ENCODE assay signal across 8 cellular contexts in the genomic region with DNA sequence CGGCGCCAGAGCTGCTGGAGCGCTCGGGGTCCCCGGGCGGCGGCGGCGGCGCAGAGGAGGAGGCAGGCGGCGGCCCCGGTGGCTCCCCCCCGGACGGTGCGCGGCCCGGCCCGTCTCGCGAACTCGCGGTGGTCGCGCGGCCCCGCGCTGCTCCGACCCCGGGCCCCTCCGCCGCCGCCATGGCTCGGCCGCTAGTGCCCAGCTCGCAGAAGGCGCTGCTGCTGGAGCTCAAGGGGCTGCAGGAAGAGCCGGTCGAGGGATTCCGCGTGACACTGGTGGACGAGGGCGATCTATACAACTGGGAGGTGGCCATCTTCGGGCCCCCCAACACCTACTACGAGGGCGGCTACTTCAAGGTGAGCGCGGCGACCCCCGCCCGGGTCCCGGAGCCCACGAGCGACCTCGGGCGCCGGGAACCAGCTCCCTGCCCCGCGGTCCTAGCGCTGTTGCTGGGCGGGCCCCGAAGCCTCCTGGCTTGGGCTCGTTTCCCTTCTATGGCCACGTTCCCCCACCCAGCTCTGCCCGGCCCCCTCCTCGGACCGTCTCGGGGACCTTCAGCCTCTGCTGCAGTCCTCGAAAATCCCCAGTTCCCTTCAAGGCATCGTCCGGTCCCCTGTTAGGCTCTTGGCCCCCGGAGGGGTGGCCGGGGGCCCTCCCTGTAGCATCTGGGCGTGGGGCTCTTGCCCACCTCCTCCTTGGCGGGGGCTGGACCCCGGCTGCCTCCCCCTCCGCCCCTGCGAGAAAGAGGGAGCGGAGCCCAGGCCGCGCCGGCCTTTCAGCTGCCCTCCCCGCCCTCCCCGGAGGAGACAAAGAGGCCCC. TPM values are rescaled to one million over a fixed set of nuclear protein-coding genes. Genes with fewer than 3 reads are reported as not detected.
DNase-seq lines count a peak whose midpoint lies in the region; ATAC-seq and TF ChIP-seq lines count a peak whose summit lies in the region.

A gene with protein sequence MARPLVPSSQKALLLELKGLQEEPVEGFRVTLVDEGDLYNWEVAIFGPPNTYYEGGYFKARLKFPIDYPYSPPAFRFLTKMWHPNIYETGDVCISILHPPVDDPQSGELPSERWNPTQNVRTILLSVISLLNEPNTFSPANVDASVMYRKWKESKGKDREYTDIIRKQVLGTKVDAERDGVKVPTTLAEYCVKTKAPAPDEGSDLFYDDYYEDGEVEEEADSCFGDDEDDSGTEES (plus strand): TSS at position 8 of the 819 bp plus-strand sequence. CDS start 172 bp downstream, at position 180.

- no peaks in the 10 kb centered on the region for H3K36me3 Mint-ChIP-seq in activated T-helper 17 cell treated with anti-CD3 and anti-CD28 coated beads, Interleukin-2, amount 50 U/mL, for 72 hours (ENCODE audit: low read depth)

- H3K27ac ChIP-seq in AG04450 (ENCODE audit: low read depth, low read length) (peak within 1 kb of the TSS; percentile 70), heart right ventricle (peak within 1 kb of the TSS; percentile 95 to 100 (median 99))

- H3K27me3 ChIP-seq in AG04450 (ENCODE audit: control insufficient read depth, insufficient read depth, low read length): no peaks in the 10 kb centered on the region
- peaks cover 0 to 8% (median 0%) of the 10 kb centered on the region in 7 donors for H3K27me3 ChIP-seq in heart right ventricle

- intact Hi-C loops in heart right ventricle (cut with DNase I): loop anchor here in 4 of 10 donors (2.0 to 10.0 kb wide), 5 partner anchors 25 to 103 kb away; partner anchors contain the start of genes BSG (in 3 of the 4), POLRMT (in 2 of the 4), FGF22 (in 1 of the 4) and TPGS1 (in 1 of the 4)

- 0 to 1% methylated on average over 65 to 72 of the region's 84 CpGs for WGBS in heart right ventricle, 2 donors

- DNase-seq in AG04450 (ENCODE audit: low read depth, low spot score) (no peak), heart right ventricle (no peak), renal cortical epithelial cell (ENCODE audit: low read depth) (no peak), MV-4-11 (lab: John Stamatoyannopoulos, UW) (no peak), middle frontal gyrus (ENCODE audit: extremely low spot score, low spot score) (no peak)

- H3K9me3 Mint-ChIP-seq in activated T-helper 17 cell treated with anti-CD3 and anti-CD28 coated beads, Interleukin-2, amount 50 U/mL, for 72 hours: no peaks in the 10 kb centered on the region

- peak; percentile 9 for ATAC-seq in GM18870 (IDR thresholded peaks at IDR 0.05; ENCODE audit: unreplicated experiment)
- peak; percentile 20 for ATAC-seq in HG03378 (IDR thresholded peaks at IDR 0.05; ENCODE audit: unreplicated experiment)
- ATAC-seq in activated T-helper 17 cell treated with anti-CD3 and anti-CD28 coated beads, Interleukin-2, amount 50 U/mL, for 72 hours (replicated peaks): peak; percentile 31
- ATAC-seq in heart right ventricle: peak in 7 of 8 donors; percentile 1 to 24 (median 3)

- H3K4me1 ChIP-seq in heart right ventricle: peaks cover 16 to 44% (median 35%) of the 10 kb centered on the region in 9 donors

- no peaks in the 10 kb centered on the region for H3K27me3 Mint-ChIP-seq in activated T-helper 17 cell treated with anti-CD3 and anti-CD28 coated beads, Interleukin-2, amount 50 U/mL, for 72 hours

- H3K36me3 ChIP-seq in heart right ventricle: peaks cover 0 to 20% (median 15%) of the 10 kb centered on the region in 9 donors

- peak within 1 kb of the TSS; percentile 85 for H3K27ac Mint-ChIP-seq in activated T-helper 17 cell treated with anti-CD3 and anti-CD28 coated beads, Interleukin-2, amount 50 U/mL, for 72 hours

- H3K9me3 ChIP-seq in AG04450 (ENCODE audit: control insufficient read depth, insufficient read depth, low read length) (peaks cover 4% of the 10 kb centered on the region; the same call in 1 of the 2 replicates), heart right ventricle (no peaks in the 10 kb centered on the region)

- no peaks in the 10 kb centered on the region for H3K4me1 Mint-ChIP-seq in activated T-helper 17 cell treated with anti-CD3 and anti-CD28 coated beads, Interleukin-2, amount 50 U/mL, for 72 hours

- CTCF ChIA-PET in AG04450 (lab: Charles Lee): interaction anchor here (0.6 to 4.2 kb wide), 6 partner anchors 10 to 200 kb away, joined by 3 to 29 read pairs (median 3); no protein-coding TSS in a partner anchor

- no peak for TF ChIP-seq CTCF in AG04450 (IDR thresholded peaks at IDR 0.05; ENCODE audit: low read depth, low read length)
- TF ChIP-seq CTCF in heart right ventricle (IDR thresholded peaks at IDR 0.05): no peak

- H3K4me3 ChIP-seq in AG04450 (ENCODE audit: low read depth, low read length) (peak within 1 kb of the TSS; percentile 82), heart right ventricle (peak within 1 kb of the TSS; percentile 83 to 100 (median 98))

- H3K4me3 Mint-ChIP-seq in activated T-helper 17 cell treated with anti-CD3 and anti-CD28 coated beads, Interleukin-2, amount 50 U/mL, for 72 hours: peak within 1 kb of the TSS; percentile 86

- POLR2A ChIA-PET in AG04450 (lab: Yijun Ruan, JAX): interaction anchor here (0.6 to 2.2 kb wide), 7 partner anchors 20 to 44 kb away, joined by 3 to 8 read pairs (median 5); partner anchors contain the start of gene BSG

RNA-seq across cellular contexts. Expression of the gene that starts here (rescaled TPM):
- polyA plus RNA-seq in AG04450 (2011; rRNA removed) (34.0 and 54.0 TPM in 2 replicates), heart right ventricle (100 to 1,000 TPM; 120 to 162 TPM)
- polyA minus RNA-seq in AG04450 (2011; rRNA and poly(A)+ RNA removed): 24.5 and 30.8 TPM in 2 replicates
- total RNA-seq in activated T-helper 17 cell treated with anti-CD3 and anti-CD28 coated beads, Interleukin-2, amount 50 U/mL, for 72 hours: 10 to 100 TPM; 31.4 to 44.5 TPM
- total RNA-seq in heart right ventricle (100 to 1,000 TPM in 2 of 10 donors, 10 to 100 TPM in 8; 70.2 to 116 (median 76.7) TPM), renal cortical epithelial cell (50.3 and 94.5 TPM in 2 replicates)
